In genomic region chr3:47475029-47475569, GRCh38 we compare ENCODE assay signal across 8 cellular contexts. TPM values are rescaled to one million over a fixed set of nuclear protein-coding genes. Genes with fewer than 3 reads are reported as not detected.
A peak's percentile ranks its signal among the peaks of the same experiment; 100 is the strongest.
DNase-seq lines count a peak whose midpoint lies in the region; ATAC-seq, FAIRE-seq and TF ChIP-seq lines count a peak whose summit lies in the region.

No MANE protein-coding gene starts in this region.

- CTCF ChIA-PET in A549 (lab: Yijun Ruan, JAX), result interaction anchor here (0.6 to 2.5 kb wide), 14 partner anchors 9 to 362 kb away, joined by 3 to 34 read pairs (median 4); no protein-coding TSS in a partner anchor

- H3K27ac Mint-ChIP-seq in nephron, result peak overlapping the region; percentile 55 to 89 (median 83)

- peak overlapping the region; percentile 99 for H3K4me3 ChIP-seq in A549
- H3K4me3 ChIP-seq in epithelial cell of proximal tubule (ENCODE audit: low read depth, low read length), result peak overlapping the region; percentile 87

- H3K36me3 Mint-ChIP-seq in nephron (ENCODE audit: low read depth), result peaks cover 8% of the 10 kb centered on the region

- H3K4me1 Mint-ChIP-seq in nephron, result peaks cover 14% of the 10 kb centered on the region

- no peaks in the 10 kb centered on the region for H3K27me3 Mint-ChIP-seq in nephron (ENCODE audit: low read depth)

- H3K9me3 Mint-ChIP-seq in nephron, result no peaks in the 10 kb centered on the region

- TF ChIP-seq EP300 in A549 (IDR thresholded peaks at IDR 0.05), result no peak

- peak overlapping the region; percentile 72 for H3K4me2 ChIP-seq in A549

- 4% methylated on average over 15 of the region's 24 CpGs for WGBS in A549 (ENCODE audit: missing lambda C conversion rate)

- TF ChIP-seq RAD21 in A549 (conservative IDR thresholded peaks at IDR 0.05 in 1 of 2, IDR thresholded peaks at IDR 0.05 in 1 of 2), result no peak

- H3K4me1 ChIP-seq in A549, result no peaks in the 10 kb centered on the region; the same call in 2 of the 3 replicates

- H3K4me3 Mint-ChIP-seq in nephron, result peak overlapping the region; percentile 92 to 93 (median 93)

- TF ChIP-seq CTCF in A549 (IDR thresholded peaks at IDR 0.05), result no peak
- no peak for TF ChIP-seq CTCF in epithelial cell of proximal tubule (conservative IDR thresholded peaks at IDR 0.05; ENCODE audit: low read depth, low read length)
- no peak for TF ChIP-seq CTCF in nephron (IDR thresholded peaks at IDR 0.05; ENCODE audit: unreplicated experiment in 3 of 3)

- no peaks in the 10 kb centered on the region for H3K9me3 ChIP-seq in A549

- peak overlapping the region; percentile 96 to 97 for H3K27ac ChIP-seq in A549

- DNase-seq in A549 (ENCODE audit: low read depth in 1 of 2, low spot score in 1 of 2) (no peak), T follicular helper cell (ENCODE audit: low read depth) (peak; percentile 13), epithelial cell of proximal tubule (ENCODE audit: low read depth) (no peak), GOT3 (lab: John Stamatoyannopoulos, UW) (no peak)

- POLR2A ChIA-PET in A549 (lab: Yijun Ruan, JAX), result interaction anchor here (1.2 kb wide), 1 partner anchor 94 kb away, joined by 3 read pairs; the partner anchor contains the start of gene PTPN23

- TF ChIP-seq POLR2A in A549 (IDR thresholded peaks at IDR 0.05; ENCODE audit: low read length), result no peak

- ATAC-seq in A549 (peak in 1 of 2 experiments; percentile 12; a peak in 3 of 6 replicates), GM21717 (IDR thresholded peaks at IDR 0.05; ENCODE audit: unreplicated experiment) (peak; percentile 5), HG02571 (IDR thresholded peaks at IDR 0.05; ENCODE audit: unreplicated experiment) (no peak), GM21529 (IDR thresholded peaks at IDR 0.05; ENCODE audit: unreplicated experiment) (no peak)

- FAIRE-seq in A549 (lab: Jason Lieb, UNC), result no peak

TF ChIP-seq in A549, 52 proteins besides CTCF, POLR2A, EP300 and RAD21:
- no peak for TF ChIP-seq JUN (IDR thresholded peaks at IDR 0.05)
- 0 out of 2 replicates have a peak, but pooled peaks have one; percentile 39 for TF ChIP-seq PHF8 (IDR thresholded peaks at IDR 0.05; ENCODE audit: borderline replicate concordance, low read depth)

RNA-seq across cellular contexts. Expression of gene SCAP, which starts 0.6 kb away (rescaled TPM):
- polyA plus RNA-seq in A549 (2011; rRNA removed), result 12.9 and 27.2 TPM in 2 replicates
- polyA plus RNA-seq in A549 (2012; cell fraction: cytosol; rRNA removed), result 18.4 and 25.7 TPM in 2 replicates
- polyA plus RNA-seq in A549 (2012; cell fraction: nucleus; rRNA removed), result 61.7 and 69.0 TPM in 2 replicates
- polyA plus RNA-seq in A549 (2017; fragmentation: RNase III; extraction: RNeasy Plus Mini Kit Qiagen cat#74134 plus additional on column Dnase treatment), result 21.9 to 25.9 TPM (median 24.8 TPM) in 3 replicates
- 51.9 and 56.4 TPM in 2 replicates for polyA minus RNA-seq in A549 (2011; rRNA and poly(A)+ RNA removed)
- total RNA-seq in epithelial cell of proximal tubule, result 52.8 and 61.7 TPM in 2 replicates

RNA-seq across cellular contexts. Expression of gene ELP6, which starts 38.4 kb away (rescaled TPM):
- polyA plus RNA-seq in A549 (2011; rRNA removed), result 40.0 and 42.0 TPM in 2 replicates
- 46.8 and 53.3 TPM in 2 replicates for polyA plus RNA-seq in A549 (2012; cell fraction: cytosol; rRNA removed)
- polyA plus RNA-seq in A549 (2012; cell fraction: nucleus; rRNA removed), result 44.1 and 49.1 TPM in 2 replicates
- polyA plus RNA-seq in A549 (2017; fragmentation: RNase III; extraction: RNeasy Plus Mini Kit Qiagen cat#74134 plus additional on column Dnase treatment), result 36.3 to 39.4 TPM (median 36.5 TPM) in 3 replicates
- polyA minus RNA-seq in A549 (2011; rRNA and poly(A)+ RNA removed), result 32.0 and 39.3 TPM in 2 replicates
- total RNA-seq in epithelial cell of proximal tubule, result 37.1 and 49.3 TPM in 2 replicates
